15 cellular contexts compared by ENCODE assay signal in the genomic region with DNA sequence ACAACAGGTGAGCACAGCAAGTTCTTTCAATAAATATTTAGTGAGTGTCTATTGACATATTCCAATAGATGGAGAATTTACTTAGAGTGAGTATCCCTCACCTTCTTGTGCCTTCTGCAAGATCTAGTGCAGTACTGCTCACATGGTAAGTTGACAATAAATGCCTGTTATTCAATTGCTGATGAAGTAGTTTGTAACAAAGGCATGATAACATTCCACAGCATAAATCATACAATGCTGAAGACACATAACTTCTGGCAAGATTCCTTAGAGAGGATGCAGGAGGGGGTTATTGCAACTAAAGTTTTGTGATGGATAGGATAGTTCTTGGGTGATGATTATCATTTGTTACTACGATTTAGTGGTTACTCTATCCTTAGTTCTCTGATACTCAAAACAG.
DNase-seq lines count a peak whose midpoint lies in the region; FAIRE-seq lines count a peak whose summit lies in the region.
"Had no signal": no experiment of that assay in that cellular context is flagged by ENCODE, and none has a peak within 500 bp of the region (broad histone marks: within the 10 kb centered on the region; RNA-seq: fewer than 3 reads in every experiment).

No MANE protein-coding gene starts in this region.

- H3K27ac ChIP-seq in substantia nigra (ENCODE audit: low read depth, low read length, poor library complexity, severe bottlenecking) = no peak overlapping the region
- H3K27ac ChIP-seq: C4-2B, GM23248, HL-60 had no signal

- FAIRE-seq in HTR-8/SVneo (lab: Jason Lieb, UNC) = peak; percentile 54
- FAIRE-seq: A204.1, H54 had no signal

- DNase-seq in HTR-8/SVneo (ENCODE audit: insufficient read length, low spot score) = no peak
- DNase-seq in amniotic epithelial cell (ENCODE audit: low read depth) = peak; percentile 70
- DNase-seq in iris pigment epithelial cell (ENCODE audit: low read depth) = peak; percentile 35
- no peak for DNase-seq in substantia nigra (lab: John Stamatoyannopoulos, UW)
- no peak for DNase-seq in iPS-NIHi7 (ENCODE audit: extremely low spot score)
- no peak for DNase-seq in activated CD4-positive, alpha-beta T cell treated with anti-CD3 and anti-CD28 coated beads, Interleukin-2, amount 50 U/mL, for 4 hours
- no peak for DNase-seq in activated CD4-positive, alpha-beta T cell treated with anti-CD3 and anti-CD28 coated beads, Interleukin-2, amount 50 U/mL, for 1 hour
- DNase-seq: CD4-positive, alpha-beta memory T cell; DMS153; DND-41; GM23248 had no signal

Comparison
In these comparisons a context has a peak if more than half of its experiments do, and no peak if none do; other contexts are left out.
1. DNase-seq: peak in amniotic epithelial cell (single experiment) and iris pigment epithelial cell (single experiment); none in HTR-8/SVneo (single experiment), substantia nigra (0 of 49), iPS-NIHi7 (single experiment), activated CD4-positive, alpha-beta T cell treated with anti-CD3 and anti-CD28 coated beads, Interleukin-2, amount 50 U/mL, for 4 hours (0 of 2) and activated CD4-positive, alpha-beta T cell treated with anti-CD3 and anti-CD28 coated beads, Interleukin-2, amount 50 U/mL, for 1 hour (single experiment).